In genomic region chr7:98878365-98879197, GRCh38 we compare ENCODE assay signal across 8 cellular contexts. TPM values are rescaled to one million over a fixed set of nuclear protein-coding genes. Genes with fewer than 3 reads are reported as not detected.
DNase-seq lines count a peak whose midpoint lies in the region; ATAC-seq and TF ChIP-seq lines count a peak whose summit lies in the region.

Gene TRRAP, plus strand, starts transcription at chr7:98878532. Its CDS starts 2,619 bp downstream, at chr7:98881151.

- peaks cover 3% of the 10 kb centered on the region for H3K27me3 Mint-ChIP-seq in activated CD8-positive, alpha-beta T cell treated with anti-CD3 and anti-CD28 coated beads for 36 hours

- ATAC-seq in GM18520 (IDR thresholded peaks at IDR 0.05; ENCODE audit: unreplicated experiment) = peak; percentile 43
- ATAC-seq in HG03064 (IDR thresholded peaks at IDR 0.05; ENCODE audit: low read depth, unreplicated experiment) = peak; percentile 75
- peak; percentile 69 for ATAC-seq in activated CD8-positive, alpha-beta T cell treated with anti-CD3 and anti-CD28 coated beads for 36 hours

- POLR2A ChIA-PET in activated CD8-positive, alpha-beta T cell treated with anti-CD3 and anti-CD28 coated beads for 36 hours (lab: Charles Lee) = interaction anchor here (0.7 to 1.1 kb wide), 4 partner anchors 15 to 47 kb away, joined by 3 read pairs; no protein-coding TSS in a partner anchor

- peak; percentile 93 for DNase-seq in AG08396 (ENCODE audit: low spot score)
- DNase-seq in NCI-H345 treated with DMSO at 0.1 percent for 48 hours (lab: John Stamatoyannopoulos, UW; ENCODE audit: unreplicated experiment) = peak; percentile 30
- DNase-seq in activated CD8-positive, alpha-beta T cell treated with anti-CD3 and anti-CD28 coated beads for 36 hours = peak; percentile 81
- peak; percentile 61 for DNase-seq in effector CD4-positive, alpha-beta T cell
- peak; percentile 75 to 83 for DNase-seq in lung microvascular endothelial cell (ENCODE audit: low read depth in 2 of 2)
- peak; percentile 61 to 73 (median 67) for DNase-seq in stimulated activated CD4-positive, alpha-beta T cell treated with anti-CD3 and anti-CD28 coated beads, TNF-alpha, amount 100 ng/mL, for 48 hours (ENCODE audit: low read depth in 3 of 3)

- CTCF ChIA-PET in activated CD8-positive, alpha-beta T cell treated with anti-CD3 and anti-CD28 coated beads for 36 hours (lab: Charles Lee) = interaction anchor here (0.6 to 2.6 kb wide), 6 partner anchors 8 to 457 kb away, joined by 3 to 23 read pairs (median 3); no protein-coding TSS in a partner anchor

- intact Hi-C loops in activated CD8-positive, alpha-beta T cell treated with anti-CD3 and anti-CD28 coated beads for 36 hours (cut with micrococcal nuclease) = no loop called here

- H3K27ac Mint-ChIP-seq in activated CD8-positive, alpha-beta T cell treated with anti-CD3 and anti-CD28 coated beads for 36 hours = peak within 1 kb of the TSS; percentile 95

- H3K9me3 Mint-ChIP-seq in activated CD8-positive, alpha-beta T cell treated with anti-CD3 and anti-CD28 coated beads for 36 hours = no peaks in the 10 kb centered on the region

- peaks cover 20% of the 10 kb centered on the region for H3K4me1 Mint-ChIP-seq in activated CD8-positive, alpha-beta T cell treated with anti-CD3 and anti-CD28 coated beads for 36 hours (ENCODE audit: low read depth)

- peaks cover 26% of the 10 kb centered on the region for H3K36me3 Mint-ChIP-seq in activated CD8-positive, alpha-beta T cell treated with anti-CD3 and anti-CD28 coated beads for 36 hours (ENCODE audit: low read depth)

- TF ChIP-seq CTCF in activated CD8-positive, alpha-beta T cell treated with anti-CD3 and anti-CD28 coated beads for 36 hours (IDR thresholded peaks at IDR 0.05) = peak; percentile 98

- peak within 1 kb of the TSS; percentile 92 for H3K4me3 Mint-ChIP-seq in activated CD8-positive, alpha-beta T cell treated with anti-CD3 and anti-CD28 coated beads for 36 hours

RNA-seq across cellular contexts. Expression of gene TRRAP, which starts in this region (rescaled TPM):
- 10 to 100 TPM; 45.5 to 48.2 TPM for total RNA-seq in activated CD8-positive, alpha-beta T cell treated with anti-CD3 and anti-CD28 coated beads for 36 hours
- total RNA-seq in lung microvascular endothelial cell = 10.9 and 13.5 TPM in 2 replicates

Comparison
In these comparisons a context has a peak if more than half of its experiments do, and no peak if none do; other contexts are left out.
1. Peak in every context shown above with its lines: DNase-seq and ATAC-seq.
2. DNase-seq: peak in every context shown above with its lines; median percentile 93 in AG08396; 81 in activated CD8-positive, alpha-beta T cell treated with anti-CD3 and anti-CD28 coated beads for 36 hours; 79 in lung microvascular endothelial cell; 67 in stimulated activated CD4-positive, alpha-beta T cell treated with anti-CD3 and anti-CD28 coated beads, TNF-alpha, amount 100 ng/mL, for 48 hours; 61 in effector CD4-positive, alpha-beta T cell; 30 in NCI-H345 treated with DMSO at 0.1 percent for 48 hours.